ENCODE assay signal across 19 cellular contexts in the genomic region with DNA sequence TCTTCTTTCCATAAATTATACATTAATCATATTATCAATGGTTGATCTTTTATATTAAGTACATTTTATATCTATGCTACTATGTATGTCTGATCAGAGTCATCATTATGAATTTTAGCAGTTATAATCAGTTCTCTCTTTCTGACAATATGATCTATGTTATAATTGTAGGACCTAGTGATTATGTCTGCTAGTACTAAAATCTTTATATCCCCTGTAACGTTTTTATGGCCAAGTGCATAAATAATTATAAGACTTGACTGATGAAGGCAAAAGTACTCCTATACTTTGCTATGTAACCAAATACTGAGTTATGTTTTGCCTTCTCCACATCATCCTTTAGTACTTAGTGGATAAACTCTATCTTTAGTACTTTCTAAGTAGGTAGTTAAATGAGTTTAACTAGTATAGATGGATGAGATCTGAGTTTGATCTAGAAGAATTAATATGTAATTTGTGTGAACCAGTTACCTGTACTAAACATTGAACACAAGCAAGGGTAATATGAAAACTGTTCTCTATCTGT.
A peak's percentile ranks its signal among the peaks of the same experiment; 100 is the strongest.
DNase-seq lines count a peak whose midpoint lies in the region; ATAC-seq, FAIRE-seq and TF ChIP-seq lines count a peak whose summit lies in the region.
"Had no signal": no experiment of that assay in that cellular context is flagged by ENCODE, and none has a peak within 500 bp of the region (broad histone marks: within the 10 kb centered on the region; RNA-seq: fewer than 3 reads in every experiment).

No MANE protein-coding gene starts in this region.

- H3K4me1 ChIP-seq in GM12878 (ENCODE audit: control insufficient read depth, insufficient read depth, low read length): no peaks in the 10 kb centered on the region
- no peaks in the 10 kb centered on the region for H3K4me1 ChIP-seq in small intestine (ENCODE audit: control insufficient read depth in 2 of 2, insufficient read depth in 1 of 2, low read depth in 1 of 2, low read length in 1 of 2)
- peaks cover 2 to 41% of the 10 kb centered on the region in 2 donors for H3K4me1 ChIP-seq in neuronal stem cell (ENCODE audit: control insufficient read depth in 2 of 2, insufficient read depth in 1 of 2, low read depth in 1 of 2, low read length in 2 of 2)

- no peak overlapping the region for H2BK120ac ChIP-seq in neuronal stem cell (ENCODE audit: low read depth, low read length)

- RAD21 ChIA-PET in GM12878 (lab: Charles Lee; ENCODE audit: unreplicated experiment): interaction anchor here (1.6 to 1.8 kb wide), 2 partner anchors 75 to 170 kb away, joined by 4 to 23 read pairs; a partner anchor contains a TSS

- TF ChIP-seq POLR2A in GM12878 (IDR thresholded peaks at IDR 0.05; ENCODE audit: low read depth, low read length): no peak

- no peak overlapping the region for H3K14ac ChIP-seq in neuronal stem cell (ENCODE audit: low read length)

- no peaks in the 10 kb centered on the region for H3K9me3 ChIP-seq in GM12878 (replicated peaks; ENCODE audit: control insufficient read depth, insufficient read depth, low read length)
- no peaks in the 10 kb centered on the region for H3K9me3 ChIP-seq in small intestine (ENCODE audit: control insufficient read depth, low read depth)
- H3K9me3 ChIP-seq in neuronal stem cell (replicated peaks in 1 of 2; ENCODE audit: control insufficient read depth in 2 of 2, insufficient read depth in 1 of 2, low read depth in 1 of 2, low read length in 2 of 2): peaks cover 0 to 4% of the 10 kb centered on the region in 2 donors
- H3K9me3 ChIP-seq: SJSA1 had no signal

- SMC1A ChIA-PET in GM12878 (lab: Charles Lee; ENCODE audit: uncharacterized antibody, unreplicated experiment): interaction anchor here (0.6 to 2.2 kb wide), 4 partner anchors 49 to 200 kb away, joined by 3 to 7 read pairs (median 4); no protein-coding TSS in a partner anchor

- in situ Hi-C loops in GM12878 (cut with MboI): loop anchor here (25.0 kb wide), 1 partner anchor 1107 kb away; a partner anchor contains a TSS

- no peak overlapping the region for H3K4me3 ChIP-seq in GM12878
- H3K4me3 ChIP-seq in small intestine (ENCODE audit: low read depth in 1 of 2, low read length in 2 of 2): no peak overlapping the region
- no peak overlapping the region for H3K4me3 ChIP-seq in neuronal stem cell (ENCODE audit: low read length in 2 of 2)
- H3K4me3 ChIP-seq: SJSA1 had no signal

- no peaks in the 10 kb centered on the region for H4K20me1 ChIP-seq in GM12878 (ENCODE audit: control insufficient read depth, insufficient read depth)

- no peak overlapping the region for H2AFZ ChIP-seq in GM12878 (ENCODE audit: control insufficient read depth, low read depth, low read length)
- H2AFZ ChIP-seq in neuronal stem cell (ENCODE audit: low read length): no peak overlapping the region

- H3K4me2 ChIP-seq in GM12878 (ENCODE audit: control insufficient read depth, insufficient read depth): no peak overlapping the region
- no peak overlapping the region for H3K4me2 ChIP-seq in neuronal stem cell (ENCODE audit: insufficient read depth, low read length, poor library complexity, severe bottlenecking)

- H3K27me3 ChIP-seq in GM12878 (replicated peaks in 1 of 2; ENCODE audit: control insufficient read depth in 2 of 2, insufficient read depth in 2 of 2, low read length in 1 of 2) (no peaks in the 10 kb centered on the region), small intestine (ENCODE audit: control insufficient read depth in 2 of 2, insufficient read depth in 2 of 2, low read length in 2 of 2) (no peaks in the 10 kb centered on the region), neuronal stem cell (ENCODE audit: control insufficient read depth in 3 of 3, insufficient read depth in 3 of 3, low read depth in 1 of 3, low read length in 3 of 3) (no peaks in the 10 kb centered on the region)
- H3K27me3 ChIP-seq: SJSA1 had no signal

- H3K27ac ChIP-seq in GM12878 (ENCODE audit: control insufficient read depth, insufficient read depth) (no peak overlapping the region), small intestine (ENCODE audit: low read depth in 1 of 2, low read length in 1 of 2) (no peak overlapping the region), neuronal stem cell (replicated peaks; ENCODE audit: low read length) (no peak overlapping the region)
- H3K27ac ChIP-seq: 22Rv1, SJSA1 had no signal

- H2BK12ac ChIP-seq in neuronal stem cell (ENCODE audit: low read length): no peak overlapping the region

- H2BK5ac ChIP-seq in neuronal stem cell (ENCODE audit: low read length): no peak overlapping the region

- POLR2A ChIA-PET in GM12878 (lab: Charles Lee): no interaction called here

- H3K9ac ChIP-seq in GM12878 (ENCODE audit: control insufficient read depth, insufficient read depth, low read length) (no peak overlapping the region), neuronal stem cell (ENCODE audit: low read depth, low read length, poor library complexity) (no peak overlapping the region)

- DNase-seq in DMS79 treated with DMSO at 0.1 percent for 48 hours (lab: John Stamatoyannopoulos, UW) (peak; percentile 36), DMS79 (lab: John Stamatoyannopoulos, UW) (no peak), NCI-H69 (lab: John Stamatoyannopoulos, UW) (peak; percentile 60), GM12878 (ENCODE audit: low read depth, low spot score) (no peak), small intestine (no peak), neuronal stem cell (ENCODE audit: low spot score) (no peak), SIG-M5 (lab: John Stamatoyannopoulos, UW) (no peak)
- DNase-seq: AML-193, Calu3, DMS153, NCI-H1436, NCI-H2107, NCI-H510A, NCI-H748 treated with DMSO at 0.1 percent for 48 hours had no signal

- H4K91ac ChIP-seq in neuronal stem cell (ENCODE audit: low read depth, low read length, poor library complexity): no peak overlapping the region

- no peak overlapping the region for H4K8ac ChIP-seq in neuronal stem cell (ENCODE audit: low read depth, low read length)

- H2AK5ac ChIP-seq in neuronal stem cell (ENCODE audit: low read depth, low read length): no peak overlapping the region

- no peak overlapping the region for H2BK15ac ChIP-seq in neuronal stem cell (ENCODE audit: low read length)

- intact Hi-C loops in GM12878 (cut with micrococcal nuclease; ENCODE audit: unreplicated experiment): loop anchor here (1.0 kb wide), 1 partner anchor 169 kb away; no protein-coding TSS in a partner anchor

- no peak for TF ChIP-seq RAD21 in GM12878 (IDR thresholded peaks at IDR 0.05; ENCODE audit: insufficient read depth, low read depth, low read length)

- no peak for TF ChIP-seq CTCF in GM12878 (IDR thresholded peaks at IDR 0.05 in 2 of 3, conservative IDR thresholded peaks at IDR 0.05 in 1 of 3; ENCODE audit: control insufficient read depth in 2 of 3, extremely low read depth in 1 of 3, insufficient read depth in 1 of 3, low read depth in 3 of 3, low read length in 3 of 3)

- H3K79me1 ChIP-seq in neuronal stem cell (ENCODE audit: low read depth, low read length): no peaks in the 10 kb centered on the region

- H3K4ac ChIP-seq in neuronal stem cell (ENCODE audit: low read length): no peak overlapping the region

- H3K18ac ChIP-seq in neuronal stem cell (ENCODE audit: low read length): no peak overlapping the region

- FAIRE-seq in GM12878 (lab: Jason Lieb, UNC) (peak; percentile 61), small intestine (lab: Jason Lieb, UNC) (peak; percentile 26)
- FAIRE-seq: H1 had no signal

- no peak overlapping the region for H3K23ac ChIP-seq in neuronal stem cell (ENCODE audit: low read depth, low read length, poor library complexity)

- CTCF ChIA-PET in GM12878 (lab: Yijun Ruan, JAX): no interaction called here

- WGBS in GM12878 (ENCODE audit: insufficient coverage, insufficient replicate concordance, low lambda C conversion rate, missing lambda C conversion rate): 92% methylated on average over 1 of the region's 1 CpG
- WGBS in small intestine, 3 donors: 55 to 60% (median 56%) methylated on average over 1 of the region's 1 CpG
- no CpG with 5 or more reads among the region's 1 CpG for WGBS in neuronal stem cell (ENCODE audit: extremely low coverage in 2 of 2, insufficient read length in 2 of 2, insufficient replicate concordance in 1 of 2), 2 donors

- no peaks in the 10 kb centered on the region for H3K79me2 ChIP-seq in GM12878 (ENCODE audit: control insufficient read depth, insufficient read depth, low read length)

- no peak for ATAC-seq in GM12878
- ATAC-seq in GM21367 (IDR thresholded peaks at IDR 0.05; ENCODE audit: unreplicated experiment): no peak
- ATAC-seq: HCT116 had no signal

- no TSS peak for BruUV-seq in GM12878 (replicated peaks; lab: Mats Ljungman, UMichigan)

- no peaks in the 10 kb centered on the region; a peak in 2 of 4 replicates for H3K36me3 ChIP-seq in GM12878 (ENCODE audit: control insufficient read depth in 2 of 2, insufficient read depth in 2 of 2, low read length in 1 of 2)
- H3K36me3 ChIP-seq in small intestine (ENCODE audit: control insufficient read depth in 2 of 2, insufficient read depth in 2 of 2, low read length in 2 of 2): peaks cover 3 to 4% of the 10 kb centered on the region in 2 donors
- peaks cover 0 to 51% of the 10 kb centered on the region in 2 donors for H3K36me3 ChIP-seq in neuronal stem cell (replicated peaks in 1 of 2; ENCODE audit: control insufficient read depth in 2 of 2, insufficient read depth in 2 of 2, low read length in 2 of 2)

- no peak for TF ChIP-seq EP300 in GM12878 (IDR thresholded peaks at IDR 0.05; ENCODE audit: borderline replicate concordance in 1 of 2, control insufficient read depth in 1 of 2, low read depth in 2 of 2, low read length in 2 of 2)

TF ChIP-seq in GM12878, 131 proteins besides CTCF, POLR2A, EP300 and RAD21 (continues in another document):
- TF ChIP-seq NR2F1 (conservative IDR thresholded peaks at IDR 0.05) (no peak), GABPA (IDR thresholded peaks at IDR 0.05; ENCODE audit: low read depth) (no peak), MXI1 (IDR thresholded peaks at IDR 0.05; ENCODE audit: low read depth, low read length) (no peak)
- TF ChIP-seq, protein P1, sequence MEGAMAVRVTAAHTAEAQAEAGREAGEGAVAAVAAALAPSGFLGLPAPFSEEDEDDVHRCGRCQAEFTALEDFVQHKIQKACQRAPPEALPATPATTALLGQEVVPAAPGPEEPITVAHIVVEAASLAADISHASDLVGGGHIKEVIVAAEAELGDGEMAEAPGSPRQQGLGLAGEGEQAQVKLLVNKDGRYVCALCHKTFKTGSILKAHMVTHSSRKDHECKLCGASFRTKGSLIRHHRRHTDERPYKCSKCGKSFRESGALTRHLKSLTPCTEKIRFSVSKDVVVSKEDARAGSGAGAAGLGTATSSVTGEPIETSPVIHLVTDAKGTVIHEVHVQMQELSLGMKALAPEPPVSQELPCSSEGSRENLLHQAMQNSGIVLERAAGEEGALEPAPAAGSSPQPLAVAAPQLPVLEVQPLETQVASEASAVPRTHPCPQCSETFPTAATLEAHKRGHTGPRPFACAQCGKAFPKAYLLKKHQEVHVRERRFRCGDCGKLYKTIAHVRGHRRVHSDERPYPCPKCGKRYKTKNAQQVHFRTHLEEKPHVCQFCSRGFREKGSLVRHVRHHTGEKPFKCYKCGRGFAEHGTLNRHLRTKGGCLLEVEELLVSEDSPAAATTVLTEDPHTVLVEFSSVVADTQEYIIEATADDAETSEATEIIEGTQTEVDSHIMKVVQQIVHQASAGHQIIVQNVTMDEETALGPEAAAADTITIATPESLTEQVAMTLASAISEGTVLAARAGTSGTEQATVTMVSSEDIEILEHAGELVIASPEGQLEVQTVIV (IDR thresholded peaks at IDR 0.05; ENCODE audit: borderline replicate concordance, partially characterized antibody): no peak

Comparison
In these comparisons a context has a peak if more than half of its experiments do, and no peak if none do; other contexts are left out.
1. DNase-seq: peak in DMS79 treated with DMSO at 0.1 percent for 48 hours (single experiment) and NCI-H69 (single experiment); none in DMS79 (single experiment), GM12878 (single experiment), small intestine (single experiment), neuronal stem cell (single experiment) and SIG-M5 (single experiment).